Comparison of ENCODE assay signal across 13 cellular contexts in the genomic region with DNA sequence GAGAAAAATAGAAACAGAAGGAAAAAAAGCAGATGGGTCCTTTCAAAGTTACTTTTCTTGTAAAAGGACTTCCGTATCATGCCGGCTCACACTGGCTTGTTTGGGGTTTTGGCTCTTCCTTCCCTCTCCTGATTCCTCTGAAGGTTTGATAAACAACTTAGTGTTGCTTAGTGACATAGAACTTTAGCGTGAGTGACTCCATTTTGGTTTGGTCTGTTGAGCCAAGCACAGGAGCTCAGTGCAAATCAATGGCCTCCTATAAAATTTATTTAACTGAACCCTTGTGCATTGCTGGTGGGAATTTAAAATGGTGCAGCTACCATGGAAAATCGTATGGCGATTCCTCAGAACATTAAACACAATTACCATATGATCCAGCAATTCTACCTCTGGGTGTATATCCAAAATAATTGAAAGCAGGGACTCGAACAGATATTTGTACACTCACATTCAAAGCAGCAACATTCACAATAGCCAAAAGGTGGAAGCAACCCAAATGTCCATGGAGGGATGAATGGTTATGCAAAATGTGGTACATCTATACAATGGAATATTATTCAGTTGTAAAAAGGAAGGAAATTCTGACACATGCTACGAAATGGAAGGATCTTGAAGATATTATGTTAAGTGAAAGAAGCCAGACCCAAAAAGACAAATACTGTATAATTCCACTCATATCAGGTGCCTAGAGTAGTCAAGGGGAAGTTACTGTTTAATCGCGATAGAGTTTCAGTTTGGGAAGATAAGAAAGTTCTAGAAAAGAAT. TPM values are rescaled to one million over a fixed set of nuclear protein-coding genes. Genes with fewer than 3 reads are reported as not detected.
DNase-seq lines count a peak whose midpoint lies in the region; ATAC-seq and TF ChIP-seq lines count a peak whose summit lies in the region.
"Had no signal": no experiment of that assay in that cellular context is flagged by ENCODE, and none has a peak within 500 bp of the region (broad histone marks: within the 10 kb centered on the region; RNA-seq: fewer than 3 reads in every experiment).

No MANE protein-coding gene starts in this region.

- no peaks in the 10 kb centered on the region for H3K36me3 ChIP-seq in vagina

- H3K27me3 ChIP-seq in vagina = no peaks in the 10 kb centered on the region

- no peaks in the 10 kb centered on the region for H3K9me3 Mint-ChIP-seq in activated CD4-positive, alpha-beta T cell treated with anti-CD3 and anti-CD28 coated beads for 36 hours (ENCODE audit: low read depth)
- H3K9me3 Mint-ChIP-seq in IgD-negative memory B cell (peaks cover 0 to 4% (median 0%) of the 10 kb centered on the region in 3 donors), nephron (no peaks in the 10 kb centered on the region)
- H3K9me3 Mint-ChIP-seq in activated naive CD4-positive, alpha-beta T cell treated with anti-CD3 and anti-CD28 coated beads, Interleukin-2, amount 50 U/mL, for 72 hours = peaks cover 4 to 9% of the 10 kb centered on the region in 2 donors

- TF ChIP-seq CTCF in nephron (IDR thresholded peaks at IDR 0.05; ENCODE audit: unreplicated experiment in 3 of 3) (no peak), vagina (IDR thresholded peaks at IDR 0.05) (no peak)

- ATAC-seq in activated CD4-positive, alpha-beta T cell treated with anti-CD3 and anti-CD28 coated beads for 36 hours = no peak
- no peak for ATAC-seq in activated naive CD4-positive, alpha-beta T cell treated with anti-CD3 and anti-CD28 coated beads, Interleukin-2, amount 50 U/mL, for 72 hours
- ATAC-seq: Panc1 had no signal

- peaks cover 26% of the 10 kb centered on the region for H3K4me1 Mint-ChIP-seq in activated CD4-positive, alpha-beta T cell treated with anti-CD3 and anti-CD28 coated beads for 36 hours
- H3K4me1 Mint-ChIP-seq in IgD-negative memory B cell = peaks cover 20 to 33% (median 25%) of the 10 kb centered on the region in 3 donors
- peaks cover 33% of the 10 kb centered on the region for H3K4me1 Mint-ChIP-seq in nephron

- peak overlapping the region; percentile 86 for H3K4me3 Mint-ChIP-seq in activated CD4-positive, alpha-beta T cell treated with anti-CD3 and anti-CD28 coated beads for 36 hours
- H3K4me3 Mint-ChIP-seq in IgD-negative memory B cell (peak overlapping the region; percentile 72 to 96 (median 87)), nephron (peak overlapping the region; percentile 75 to 93 (median 91))

- intact Hi-C loops in activated CD4-positive, alpha-beta T cell treated with anti-CD3 and anti-CD28 coated beads for 36 hours (cut with DNase I, micrococcal nuclease) = no loop called here
- intact Hi-C loops in vagina (cut with DNase I) = no loop called here

- peaks cover 3% of the 10 kb centered on the region for H3K27me3 Mint-ChIP-seq in activated CD4-positive, alpha-beta T cell treated with anti-CD3 and anti-CD28 coated beads for 36 hours
- peaks cover 34% of the 10 kb centered on the region for H3K27me3 Mint-ChIP-seq in IgD-negative memory B cell
- peaks cover 4% of the 10 kb centered on the region for H3K27me3 Mint-ChIP-seq in nephron (ENCODE audit: low read depth)

- DNase-seq in activated CD4-positive, alpha-beta T cell treated with anti-CD3 and anti-CD28 coated beads for 36 hours = no peak
- no peak for DNase-seq in activated CD4-positive, alpha-beta T cell treated with anti-CD3 and anti-CD28 coated beads, Interleukin-2, amount 50 U/mL, for 4 hours
- DNase-seq in activated naive CD4-positive, alpha-beta T cell treated with anti-CD3 and anti-CD28 coated beads, Interleukin-2, amount 50 U/mL, for 72 hours (ENCODE audit: low spot score in 2 of 2) = no peak
- DNase-seq in Kasumi-1 (lab: John Stamatoyannopoulos, UW) = no peak
- no peak for DNase-seq in HUDEP-2 (lab: John Stamatoyannopoulos, UW; ENCODE audit: unreplicated experiment in 76 of 76)
- no peak for DNase-seq in vagina (ENCODE audit: extremely low spot score in 2 of 2)
- DNase-seq: ACHN; effector memory CD4-positive, alpha-beta T cell; foreskin melanocyte; trophoblast cell had no signal

- H3K4me3 ChIP-seq in vagina = no peak overlapping the region

- POLR2A ChIA-PET in activated CD4-positive, alpha-beta T cell treated with anti-CD3 and anti-CD28 coated beads for 36 hours (lab: Charles Lee) = no interaction called here

- H3K27ac ChIP-seq in vagina = no peak overlapping the region

- no peaks in the 10 kb centered on the region for H3K36me3 Mint-ChIP-seq in activated CD4-positive, alpha-beta T cell treated with anti-CD3 and anti-CD28 coated beads for 36 hours (ENCODE audit: low read depth)
- no peaks in the 10 kb centered on the region for H3K36me3 Mint-ChIP-seq in IgD-negative memory B cell
- H3K36me3 Mint-ChIP-seq in activated naive CD4-positive, alpha-beta T cell treated with anti-CD3 and anti-CD28 coated beads, Interleukin-2, amount 50 U/mL, for 72 hours = peaks cover 4 to 5% of the 10 kb centered on the region in 2 donors
- H3K36me3 Mint-ChIP-seq in nephron (ENCODE audit: low read depth) = peaks cover 11% of the 10 kb centered on the region

- no peaks in the 10 kb centered on the region for H3K9me3 ChIP-seq in vagina

- CTCF ChIA-PET in activated CD4-positive, alpha-beta T cell treated with anti-CD3 and anti-CD28 coated beads for 36 hours (lab: Charles Lee) = interaction anchor here (1.1 kb wide), 1 partner anchor 78 kb away, joined by 4 read pairs; no protein-coding TSS in a partner anchor

- peaks cover 36% of the 10 kb centered on the region for H3K4me1 ChIP-seq in vagina

- H3K27ac Mint-ChIP-seq in activated CD4-positive, alpha-beta T cell treated with anti-CD3 and anti-CD28 coated beads for 36 hours = peak overlapping the region; percentile 29
- H3K27ac Mint-ChIP-seq in IgD-negative memory B cell (no peak overlapping the region), nephron (peak overlapping the region; percentile 65 to 84 (median 70))
- H3K27ac Mint-ChIP-seq in activated naive CD4-positive, alpha-beta T cell treated with anti-CD3 and anti-CD28 coated beads, Interleukin-2, amount 50 U/mL, for 72 hours = peak overlapping the region; percentile 31 to 92

- no peak for TF ChIP-seq POLR2A in vagina (IDR thresholded peaks at IDR 0.05)

RNA-seq across cellular contexts. Expression of a gene that starts 1.1 kb away (rescaled TPM):
- 1 to 10 TPM; 9.0 to 9.2 TPM for total RNA-seq in activated CD4-positive, alpha-beta T cell treated with anti-CD3 and anti-CD28 coated beads for 36 hours
- 2.5 TPM for polyA plus RNA-seq in IgD-negative memory B cell
- 10 to 100 TPM; 12.7 to 23.3 TPM for total RNA-seq in activated naive CD4-positive, alpha-beta T cell treated with anti-CD3 and anti-CD28 coated beads, Interleukin-2, amount 50 U/mL, for 72 hours
- total RNA-seq in vagina = 44.7 TPM

RNA-seq across cellular contexts. Expression of a gene that starts 18.8 kb away (rescaled TPM):
- under 1 TPM; 0.73 to 0.97 TPM for total RNA-seq in activated CD4-positive, alpha-beta T cell treated with anti-CD3 and anti-CD28 coated beads for 36 hours
- 1.1 TPM for polyA plus RNA-seq in IgD-negative memory B cell
- total RNA-seq in activated naive CD4-positive, alpha-beta T cell treated with anti-CD3 and anti-CD28 coated beads, Interleukin-2, amount 50 U/mL, for 72 hours = 1 to 10 TPM; 1.2 to 2.9 TPM
- total RNA-seq in vagina = 44.9 TPM

RNA-seq across cellular contexts. Expression of a gene that starts 23.6 kb away (rescaled TPM):
- total RNA-seq in activated CD4-positive, alpha-beta T cell treated with anti-CD3 and anti-CD28 coated beads for 36 hours = under 1 TPM; 0.18 to 0.37 TPM
- polyA plus RNA-seq in IgD-negative memory B cell = 2.1 TPM
- total RNA-seq in activated naive CD4-positive, alpha-beta T cell treated with anti-CD3 and anti-CD28 coated beads, Interleukin-2, amount 50 U/mL, for 72 hours = 1 to 10 TPM in 1 of 2 donors, under 1 TPM in 1; 0.78 to 1.0 TPM
- total RNA-seq in vagina = 3.2 TPM

RNA-seq across cellular contexts. Expression of a gene that starts 24.3 kb away (rescaled TPM):
- total RNA-seq in activated CD4-positive, alpha-beta T cell treated with anti-CD3 and anti-CD28 coated beads for 36 hours = 1 to 10 TPM; 1.2 to 1.4 TPM
- polyA plus RNA-seq in IgD-negative memory B cell = 1.1 TPM
- total RNA-seq in activated naive CD4-positive, alpha-beta T cell treated with anti-CD3 and anti-CD28 coated beads, Interleukin-2, amount 50 U/mL, for 72 hours = 1 to 10 TPM in 1 of 2 donors, under 1 TPM in 1; 0.43 to 4.4 TPM
- total RNA-seq in vagina = 5.9 TPM

RNA-seq across cellular contexts. Expression of a gene that starts 48.5 kb away (rescaled TPM):
- total RNA-seq in activated CD4-positive, alpha-beta T cell treated with anti-CD3 and anti-CD28 coated beads for 36 hours = 100 to 1,000 TPM in 1 of 2 experiments, 10 to 100 TPM in 1; 76.1 to 102 TPM
- 11.8 TPM for polyA plus RNA-seq in IgD-negative memory B cell
- total RNA-seq in activated naive CD4-positive, alpha-beta T cell treated with anti-CD3 and anti-CD28 coated beads, Interleukin-2, amount 50 U/mL, for 72 hours = 100 to 1,000 TPM in 1 of 2 donors, 10 to 100 TPM in 1; 56.3 to 151 TPM
- 33.9 TPM for total RNA-seq in vagina

Comparison
In these comparisons a context has a peak if more than half of its experiments do, and no peak if none do; other contexts are left out.
1. H3K27ac Mint-ChIP-seq: peak in activated CD4-positive, alpha-beta T cell treated with anti-CD3 and anti-CD28 coated beads for 36 hours (single experiment), activated naive CD4-positive, alpha-beta T cell treated with anti-CD3 and anti-CD28 coated beads, Interleukin-2, amount 50 U/mL, for 72 hours (2 of 2) and nephron (3 of 3); none in IgD-negative memory B cell (0 of 3).
2. RNA of a gene that starts 18.8 kb away (total RNA-seq): 44.9 TPM in vagina (single experiment); 1.2 to 2.9 TPM in activated naive CD4-positive, alpha-beta T cell treated with anti-CD3 and anti-CD28 coated beads, Interleukin-2, amount 50 U/mL, for 72 hours and 0.73 to 0.97 TPM in activated CD4-positive, alpha-beta T cell treated with anti-CD3 and anti-CD28 coated beads for 36 hours; every median in the first group is over 10 times any median in the second.
3. Peak in every context shown above with its lines, with median percentiles within 50 percentile points of each other: H3K4me3 Mint-ChIP-seq.